ENCODE assay signal across 12 cellular contexts in genomic region chr5:34789021-34789531, GRCh38. TPM values are rescaled to one million over a fixed set of nuclear protein-coding genes. Genes with fewer than 3 reads are reported as not detected.
DNase-seq lines count a peak whose midpoint lies in the region; ATAC-seq and TF ChIP-seq lines count a peak whose summit lies in the region.
"Had no signal": no experiment of that assay in that cellular context is flagged by ENCODE, and none has a peak within 500 bp of the region (broad histone marks: within the 10 kb centered on the region; RNA-seq: fewer than 3 reads in every experiment).

No MANE protein-coding gene starts in this region.

- no peak for TF ChIP-seq POLR2A in right lobe of liver (IDR thresholded peaks at IDR 0.05)

- TF ChIP-seq CTCF in choroid plexus epithelial cell (conservative IDR thresholded peaks at IDR 0.05; ENCODE audit: low read depth, low read length) (no peak), right lobe of liver (IDR thresholded peaks at IDR 0.05) (no peak), GM10266 (IDR thresholded peaks at IDR 0.05; ENCODE audit: control insufficient read depth, insufficient read depth, low read depth, missing control alignments) (no peak)

- H3K4me3 ChIP-seq in MG63 (no peak overlapping the region), choroid plexus epithelial cell (ENCODE audit: low read depth, low read length) (no peak overlapping the region), right lobe of liver (no peak overlapping the region)
- H3K4me3 ChIP-seq: cardiac muscle cell, ovary had no signal

- ATAC-seq in right lobe of liver: peak; percentile 32 to 47 (median 35)
- no peak for ATAC-seq in GM21515 (IDR thresholded peaks at IDR 0.05; ENCODE audit: unreplicated experiment)
- ATAC-seq: activated CD8-positive, alpha-beta memory T cell treated with anti-CD3 and anti-CD28 coated beads, Interleukin-2, amount 10 ng/mL, durations not matched to agents 7 days and 5 days had no signal

- no peaks in the 10 kb centered on the region for H3K27me3 ChIP-seq in MG63
- H3K27me3 ChIP-seq in right lobe of liver: no peaks in the 10 kb centered on the region
- H3K27me3 ChIP-seq: cardiac muscle cell, ovary had no signal

- WGBS in right lobe of liver (ENCODE audit: insufficient coverage, low coverage, low lambda C conversion rate, missing lambda C conversion rate): 74% methylated on average over 5 of the region's 5 CpGs

- peak; percentile 60 for DNase-seq in AG08395 (ENCODE audit: low spot score)
- peak; percentile 88 for DNase-seq in MG63
- DNase-seq in choroid plexus epithelial cell (ENCODE audit: low read depth): peak; percentile 34
- no peak for DNase-seq in right lobe of liver
- no peak for DNase-seq in MV-4-11 (lab: John Stamatoyannopoulos, UW)
- DNase-seq in GM10266 (ENCODE audit: extremely low spot score): no peak
- no peak for DNase-seq in AML-193 (lab: John Stamatoyannopoulos, UW)
- DNase-seq: activated CD8-positive, alpha-beta memory T cell treated with anti-CD3 and anti-CD28 coated beads, Interleukin-2, amount 10 ng/mL, durations not matched to agents 7 days and 5 days; NCI-H1694; ovary had no signal

- H3K27ac ChIP-seq in right lobe of liver: no peak overlapping the region
- H3K27ac ChIP-seq: cardiac muscle cell, ovary had no signal

- H3K4me1 ChIP-seq in right lobe of liver: no peaks in the 10 kb centered on the region

- H3K9me3 ChIP-seq in MG63 (peaks cover 4% of the 10 kb centered on the region; the same call in 1 of the 2 replicates), right lobe of liver (no peaks in the 10 kb centered on the region)
- H3K9me3 ChIP-seq: ovary had no signal

- H3K36me3 ChIP-seq in MG63: peaks cover 18% of the 10 kb centered on the region
- peaks cover 0 to 2% (median 0%) of the 10 kb centered on the region in 4 donors for H3K36me3 ChIP-seq in right lobe of liver
- H3K36me3 ChIP-seq: cardiac muscle cell, ovary had no signal

- intact Hi-C loops in right lobe of liver (cut with DNase I): no loop called here

RNA-seq across cellular contexts. Expression of gene TTC23L, which starts 49.9 kb away (rescaled TPM):
- total RNA-seq in MG63 (2014; rRNA removed; shearing (Covaris generic); ENCODE audit: low replicate concordance): not detected in 2 replicates
- under 1 TPM in 2 of 6 experiments, not detected in 4; 0.15 to 0.51 TPM for total RNA-seq in right lobe of liver
- total RNA-seq: activated CD8-positive, alpha-beta memory T cell treated with anti-CD3 and anti-CD28 coated beads, Interleukin-2, amount 10 ng/mL, durations not matched to agents 7 days and 5 days had no signal

Comparison
In these comparisons a context has a peak if more than half of its experiments do, and no peak if none do; other contexts are left out.
1. DNase-seq: peak in AG08395 (single experiment), MG63 (single experiment) and choroid plexus epithelial cell (single experiment); none in right lobe of liver (0 of 3), MV-4-11 (single experiment), GM10266 (single experiment) and AML-193 (0 of 2).